9 cellular contexts compared by ENCODE assay signal in genomic region chr5:2739360-2740050, GRCh38. TPM values are rescaled to one million over a fixed set of nuclear protein-coding genes. Genes with fewer than 3 reads are reported as not detected.
A peak's percentile ranks its signal among the peaks of the same experiment; 100 is the strongest.
DNase-seq lines count a peak whose midpoint lies in the region; ATAC-seq, FAIRE-seq and TF ChIP-seq lines count a peak whose summit lies in the region.
"Had no signal": no experiment of that assay in that cellular context is flagged by ENCODE, and none has a peak within 500 bp of the region (broad histone marks: within the 10 kb centered on the region; RNA-seq: fewer than 3 reads in every experiment).

No MANE protein-coding gene starts in this region.

- H3K27ac ChIP-seq in dorsolateral prefrontal cortex (no peak overlapping the region), HepG2 (ENCODE audit: extremely low read length, insufficient read depth, low read length) (no peak overlapping the region), testis (no peak overlapping the region)

- no peaks in the 10 kb centered on the region for H3K4me1 ChIP-seq in HepG2 (ENCODE audit: insufficient read depth, low read length)
- no peaks in the 10 kb centered on the region for H3K4me1 ChIP-seq in testis

- H3K4me2 ChIP-seq in HepG2 (ENCODE audit: low read depth, low read length), result no peak overlapping the region

- in situ Hi-C loops in HepG2 (cut with HindIII; ENCODE audit: extremely low pct_ligation_motif_present, low pct_unique_long_range_greater_than_20kb), result loop anchor here (25.0 kb wide), 1 partner anchor 527 kb away; no protein-coding TSS in a partner anchor

- no peaks in the 10 kb centered on the region for H3K79me2 ChIP-seq in HepG2 (ENCODE audit: insufficient read depth, low read length)

- no peak for TF ChIP-seq RAD21 in HepG2 (CRISPR knock-in tag; IDR thresholded peaks at IDR 0.05)

- POLR2A ChIA-PET in HepG2 (lab: Yijun Ruan, JAX), result no interaction called here

- TF ChIP-seq CTCF in LNCaP clone FGC (IDR thresholded peaks at IDR 0.05; ENCODE audit: control insufficient read depth, extremely low read depth, insufficient read depth) (no peak), dorsolateral prefrontal cortex (IDR thresholded peaks at IDR 0.05 in 54 of 56, conservative IDR thresholded peaks at IDR 0.05 in 2 of 56; ENCODE audit: low read depth in 1 of 56, partially characterized antibody in 56 of 56) (no peak), HepG2 (CRISPR knock-in tag; IDR thresholded peaks at IDR 0.05) (no peak), testis (IDR thresholded peaks at IDR 0.05) (no peak)

- CTCF ChIA-PET in HepG2 (lab: Yijun Ruan, JAX; ENCODE audit: low intra/inter-chr PET ratio, low total read pairs), result no interaction called here

- no peak overlapping the region for H3K9ac ChIP-seq in HepG2 (ENCODE audit: insufficient read depth, low read depth, low read length)

- TF ChIP-seq POLR2A in HepG2 (IDR thresholded peaks at IDR 0.05; ENCODE audit: insufficient read depth in 1 of 2, low read depth in 2 of 2, low read length in 2 of 2) (no peak), testis (IDR thresholded peaks at IDR 0.05) (no peak)

- H3K36me3 ChIP-seq in HepG2 (replicated peaks in 1 of 2; ENCODE audit: control insufficient read depth in 1 of 2, insufficient read depth in 2 of 2, low read length in 2 of 2) (no peaks in the 10 kb centered on the region), testis (ENCODE audit: low read depth, missing control alignments) (no peaks in the 10 kb centered on the region)

- no peaks in the 10 kb centered on the region for H4K20me1 ChIP-seq in HepG2 (ENCODE audit: insufficient read depth, low read length)

- no peak overlapping the region for H2AFZ ChIP-seq in HepG2 (ENCODE audit: low read length)

- TF ChIP-seq EP300 in HepG2 (IDR thresholded peaks at IDR 0.05; ENCODE audit: low read depth in 2 of 2, low read length in 2 of 2), result no peak
- TF ChIP-seq EP300 in HepG2 (CRISPR knock-in tag; IDR thresholded peaks at IDR 0.05; ENCODE audit: borderline replicate concordance), result no peak

- ATAC-seq in HepG2 (peak; percentile 22; the same call in 2 of the 3 replicates), HG03342 (IDR thresholded peaks at IDR 0.05; ENCODE audit: unreplicated experiment) (no peak)

- H3K9me3 ChIP-seq in HepG2 (ENCODE audit: low read length) (no peaks in the 10 kb centered on the region), testis (no peaks in the 10 kb centered on the region)

- BruUV-seq in HepG2 (replicated peaks; lab: Mats Ljungman, UMichigan), result no TSS peak

- DNase-seq in LNCaP clone FGC (ENCODE audit: low read depth) (no peak), dorsolateral prefrontal cortex (no peak), HepG2 (ENCODE audit: low spot score) (no peak), testis (no peak), DMS79 treated with DMSO at 0.1 percent for 48 hours (lab: John Stamatoyannopoulos, UW) (no peak), T-helper 1 cell (no peak), NCI-H187 (lab: John Stamatoyannopoulos, UW) (no peak)

- no peak for FAIRE-seq in HepG2 (lab: Jason Lieb, UNC)
- FAIRE-seq: GM18507 had no signal

- H3K4me3 ChIP-seq in LNCaP clone FGC (ENCODE audit: low read depth, low read length) (peak overlapping the region; percentile 33), dorsolateral prefrontal cortex (peak overlapping the region in 56 of 59 donors; percentile 14 to 67 (median 50)), HepG2 (replicated peaks in 1 of 3; ENCODE audit: insufficient read depth in 1 of 3, low read depth in 2 of 3, low read length in 3 of 3) (no peak overlapping the region), testis (peak overlapping the region; percentile 9 to 52)

- peaks cover 23 to 98% (median 78%) of the 10 kb centered on the region in 45 donors for H3K27me3 ChIP-seq in dorsolateral prefrontal cortex
- H3K27me3 ChIP-seq in HepG2 (ENCODE audit: control insufficient read depth in 1 of 2, insufficient read depth in 2 of 2, low read length in 2 of 2), result peaks cover 0 to 24% of the 10 kb centered on the region in 2 experiments; a peak in 3 of 5 replicates
- no peaks in the 10 kb centered on the region for H3K27me3 ChIP-seq in testis

- WGBS in HepG2 (ENCODE audit: low lambda C conversion rate), result 30% methylated on average over 4 of the region's 68 CpGs
- WGBS in testis, 2 donors, result 1 to 2% methylated on average over 16 to 58 of the region's 68 CpGs

- intact Hi-C loops in dorsolateral prefrontal cortex (cut with DNase I), result no loop called here
- intact Hi-C loops in HepG2 (cut with micrococcal nuclease; ENCODE audit: unreplicated experiment), result no loop called here
- intact Hi-C loops in testis (cut with DNase I; ENCODE audit: low total_unique reads), result no loop called here

TF ChIP-seq in HepG2, 621 proteins besides CTCF, POLR2A, EP300 and RAD21:
- TF ChIP-seq ZMYM2 (CRISPR knock-in tag; IDR thresholded peaks at IDR 0.05), result no peak
- TF ChIP-seq ZFP36L1 (CRISPR knock-in tag; IDR thresholded peaks at IDR 0.05), result no peak
- no peak for TF ChIP-seq KAT2B (IDR thresholded peaks at IDR 0.05; ENCODE audit: borderline replicate concordance, low read depth, low read length)
- no peak for TF ChIP-seq ZNF230 (CRISPR knock-in tag; IDR thresholded peaks at IDR 0.05)
- TF ChIP-seq HMG20B (CRISPR knock-in tag; conservative IDR thresholded peaks at IDR 0.05), result no peak
- TF ChIP-seq DZIP1 (CRISPR knock-in tag; IDR thresholded peaks at IDR 0.05), result no peak
- TF ChIP-seq BCLAF1 (IDR thresholded peaks at IDR 0.05), result no peak

RNA-seq across cellular contexts. Expression of gene IRX2, which starts 12.0 kb away (rescaled TPM):
- under 1 TPM in 15 of 120 experiments, not detected in 105; 0.17 to 0.41 (median 0.24) TPM for total RNA-seq in dorsolateral prefrontal cortex
- total RNA-seq in HepG2 (2016; rRNA removed; fragmentation: Illumina TruSeq; extraction: Trizol), result not detected in 2 replicates
- total RNA-seq in HepG2 (2016; cell fraction: cytosol; rRNA removed; fragmentation: Illumina TruSeq; extraction: Trizol; ENCODE audit: low read depth), result not detected in 2 replicates
- not detected in 2 replicates for total RNA-seq in HepG2 (2016; cell fraction: insoluble cytoplasmic fraction; rRNA removed; fragmentation: Illumina TruSeq; extraction: Trizol)
- not detected in 2 replicates for total RNA-seq in HepG2 (2016; cell fraction: membrane; rRNA removed; fragmentation: Illumina TruSeq; extraction: Trizol)
- not detected in 2 replicates for total RNA-seq in HepG2 (2016; cell fraction: nucleus; rRNA removed; fragmentation: Illumina TruSeq; extraction: Trizol)
- polyA plus RNA-seq in HepG2 (2011; rRNA removed), result not detected in 2 replicates
- not detected in 2 replicates for polyA plus RNA-seq in HepG2 (2011; cell fraction: cytosol; rRNA removed)
- polyA plus RNA-seq in HepG2 (2011; cell fraction: nucleus; rRNA removed), result not detected in 2 replicates
- not detected in 2 replicates for polyA plus RNA-seq in HepG2 (2012)
- not detected in 2 replicates for polyA plus RNA-seq in HepG2 (2016; cell fraction: cytosol; fragmentation: Illumina TruSeq; extraction: Trizol; ENCODE audit: low read depth)
- not detected in 2 replicates for polyA plus RNA-seq in HepG2 (2016; cell fraction: insoluble cytoplasmic fraction; fragmentation: Illumina TruSeq; extraction: Trizol; ENCODE audit: low read depth)
- not detected in 2 replicates for polyA plus RNA-seq in HepG2 (2016; cell fraction: membrane; fragmentation: Illumina TruSeq; extraction: Trizol; ENCODE audit: low read depth)
- not detected in 2 replicates for polyA plus RNA-seq in HepG2 (2016; cell fraction: nucleus; fragmentation: Illumina TruSeq; extraction: Trizol; ENCODE audit: insufficient read depth, low read depth)
- polyA minus RNA-seq in HepG2 (2011; rRNA and poly(A)+ RNA removed; ENCODE audit: low replicate concordance), result not detected in 2 replicates
- polyA minus RNA-seq in HepG2 (2011; cell fraction: cytosol; rRNA and poly(A)+ RNA removed), result not detected in 2 replicates
- not detected in 2 replicates for polyA minus RNA-seq in HepG2 (2011; cell fraction: nucleus; rRNA and poly(A)+ RNA removed)
- 10 to 100 TPM in 1 of 2 donors, 1 to 10 TPM in 1; 9.1 to 15.1 TPM for total RNA-seq in testis
- 2.8 TPM for polyA plus RNA-seq in testis (ENCODE audit: insufficient read depth, low read depth, low replicate concordance)

Comparison
In these comparisons a context has a peak if more than half of its experiments do, and no peak if none do; other contexts are left out.
1. H3K4me3 ChIP-seq: peak in LNCaP clone FGC (single experiment), dorsolateral prefrontal cortex (56 of 59) and testis (2 of 2); none in HepG2 (0 of 3).
2. RNA of gene IRX2, which starts 12.0 kb away (total RNA-seq): 9.1 to 15.1 TPM in testis; 0.17 to 0.41 TPM in dorsolateral prefrontal cortex and not detected in HepG2; every median in the first group is over 4 times any median in the second.